Comparison of ENCODE assay signal across 8 cellular contexts in the genomic region with DNA sequence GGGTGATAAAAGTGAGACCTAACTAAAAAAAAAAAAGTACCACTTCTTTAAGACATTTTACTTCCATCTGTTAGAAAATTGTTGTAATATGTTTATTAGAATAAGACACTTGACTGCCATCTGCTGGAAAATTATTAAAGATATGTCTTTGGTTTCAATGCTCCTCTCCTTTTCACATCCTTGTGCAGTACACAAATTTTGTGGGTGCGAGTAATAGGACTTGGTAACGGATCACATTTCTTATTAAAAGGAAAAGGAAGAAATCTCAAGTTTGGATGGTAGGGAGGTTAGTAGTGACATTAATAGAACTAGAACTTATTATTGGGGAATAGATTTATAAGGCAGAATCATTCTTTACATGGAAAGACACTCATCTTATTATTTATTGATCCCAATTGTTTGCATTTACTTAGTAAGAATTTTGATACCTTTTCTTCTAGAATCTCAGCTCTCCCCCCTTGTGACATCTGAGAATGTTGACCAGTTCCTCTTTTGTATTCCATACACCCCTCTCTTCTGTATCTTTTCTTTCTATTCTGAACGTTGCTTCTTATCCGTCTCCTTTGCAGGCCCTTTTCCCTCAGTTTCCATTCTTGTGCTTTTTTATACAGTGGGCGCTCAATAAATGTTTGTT. TPM values are rescaled to one million over a fixed set of nuclear protein-coding genes. Genes with fewer than 3 reads are reported as not detected.
DNase-seq lines count a peak whose midpoint lies in the region; FAIRE-seq and TF ChIP-seq lines count a peak whose summit lies in the region.

No MANE protein-coding gene starts in this region.

- 23 to 43% (median 26%) methylated on average over 5 of the region's 5 CpGs for WGBS in spleen, 5 donors

- TF ChIP-seq POLR2A in GM12892 (IDR thresholded peaks at IDR 0.05; ENCODE audit: low read depth, low read length), result no peak
- no peak for TF ChIP-seq POLR2A in spleen (IDR thresholded peaks at IDR 0.05)

- H3K4me1 Mint-ChIP-seq in activated T-helper 1 cell treated with anti-CD3 and anti-CD28 coated beads, Interleukin-12 subunit alpha, Interleukin-12 subunit beta, Interleukin-2, Interleukin-4 antibody, amounts not matched to agents 30 ng/mL and 10 ng/mL and 1 ng/mL, durations not matched to agents 14 hours and 24 hours and 36 hours (ENCODE audit: low read depth), result peaks cover 33% of the 10 kb centered on the region

- H3K9me3 ChIP-seq in cardiac muscle cell (ENCODE audit: low read depth), result no peaks in the 10 kb centered on the region
- H3K9me3 ChIP-seq in spleen, result no peaks in the 10 kb centered on the region

- intact Hi-C loops in activated T-helper 1 cell treated with anti-CD3 and anti-CD28 coated beads, Interleukin-12 subunit alpha, Interleukin-12 subunit beta, Interleukin-2, Interleukin-4 antibody, amounts not matched to agents 30 ng/mL and 10 ng/mL and 1 ng/mL, durations not matched to agents 14 hours and 24 hours and 36 hours (cut with micrococcal nuclease), result loop anchor here (1.0 to 10.0 kb wide), 11 partner anchors 44 to 659 kb away; a partner anchor contains a TSS
- intact Hi-C loops in spleen (cut with DNase I; ENCODE audit: low total_unique reads), result loop anchor here (10.0 kb wide), 2 partner anchors 63 to 453 kb away; no protein-coding TSS in a partner anchor

- H3K27ac ChIP-seq in cardiac muscle cell (no peak overlapping the region), spleen (peak overlapping the region; percentile 37 to 87 (median 82))

- no peaks in the 10 kb centered on the region for H3K36me3 ChIP-seq in cardiac muscle cell
- H3K36me3 ChIP-seq in spleen, result no peaks in the 10 kb centered on the region

- peaks cover 21% of the 10 kb centered on the region for H3K4me1 ChIP-seq in cardiac muscle cell (ENCODE audit: low read depth)
- H3K4me1 ChIP-seq in spleen, result peaks cover 6 to 52% (median 30%) of the 10 kb centered on the region in 6 donors

- peak; percentile 25 for TF ChIP-seq CTCF in cardiac muscle cell (IDR thresholded peaks at IDR 0.05; ENCODE audit: low read depth, low read length)
- peak in 10 of 11 experiments; percentile 13 to 65 (median 48) for TF ChIP-seq CTCF in spleen (IDR thresholded peaks at IDR 0.05 in 8 of 11, conservative IDR thresholded peaks at IDR 0.05 in 3 of 11)

- peak overlapping the region; percentile 90 for H3K4me3 Mint-ChIP-seq in activated T-helper 1 cell treated with anti-CD3 and anti-CD28 coated beads, Interleukin-12 subunit alpha, Interleukin-12 subunit beta, Interleukin-2, Interleukin-4 antibody, amounts not matched to agents 30 ng/mL and 10 ng/mL and 1 ng/mL, durations not matched to agents 14 hours and 24 hours and 36 hours

- H3K27ac Mint-ChIP-seq in activated T-helper 1 cell treated with anti-CD3 and anti-CD28 coated beads, Interleukin-12 subunit alpha, Interleukin-12 subunit beta, Interleukin-2, Interleukin-4 antibody, amounts not matched to agents 30 ng/mL and 10 ng/mL and 1 ng/mL, durations not matched to agents 14 hours and 24 hours and 36 hours, result peak overlapping the region; percentile 15

- peak; percentile 9 for DNase-seq in AG08396 (ENCODE audit: low spot score)
- DNase-seq in GM12892 (ENCODE audit: insufficient read length), result no peak
- DNase-seq in NCI-H1436 (lab: John Stamatoyannopoulos, UW), result peak; percentile 59
- no peak for DNase-seq in activated T-helper 1 cell treated with anti-CD3 and anti-CD28 coated beads, Interleukin-12 subunit alpha, Interleukin-12 subunit beta, Interleukin-2, Interleukin-4 antibody, amounts not matched to agents 30 ng/mL and 10 ng/mL and 1 ng/mL, durations not matched to agents 14 hours and 24 hours and 36 hours (ENCODE audit: low spot score)
- peak in 1 of 2 donors; percentile 63 for DNase-seq in cardiac muscle cell (ENCODE audit: low read depth in 1 of 2, low spot score in 1 of 2)
- DNase-seq in spleen, result no peak
- DNase-seq in GOT3 (lab: John Stamatoyannopoulos, UW), result no peak
- no peak for DNase-seq in T1000 (lab: John Stamatoyannopoulos, UW)

- H3K9me3 Mint-ChIP-seq in activated T-helper 1 cell treated with anti-CD3 and anti-CD28 coated beads, Interleukin-12 subunit alpha, Interleukin-12 subunit beta, Interleukin-2, Interleukin-4 antibody, amounts not matched to agents 30 ng/mL and 10 ng/mL and 1 ng/mL, durations not matched to agents 14 hours and 24 hours and 36 hours, result no peaks in the 10 kb centered on the region

- H3K36me3 Mint-ChIP-seq in activated T-helper 1 cell treated with anti-CD3 and anti-CD28 coated beads, Interleukin-12 subunit alpha, Interleukin-12 subunit beta, Interleukin-2, Interleukin-4 antibody, amounts not matched to agents 30 ng/mL and 10 ng/mL and 1 ng/mL, durations not matched to agents 14 hours and 24 hours and 36 hours (ENCODE audit: low read depth), result no peaks in the 10 kb centered on the region

- no peak overlapping the region for H3K4me3 ChIP-seq in cardiac muscle cell
- H3K4me3 ChIP-seq in spleen, result peak overlapping the region; percentile 29 to 63 (median 42)

- peak; percentile 30 for FAIRE-seq in GM12892 (lab: Jason Lieb, UNC)

- H3K27me3 Mint-ChIP-seq in activated T-helper 1 cell treated with anti-CD3 and anti-CD28 coated beads, Interleukin-12 subunit alpha, Interleukin-12 subunit beta, Interleukin-2, Interleukin-4 antibody, amounts not matched to agents 30 ng/mL and 10 ng/mL and 1 ng/mL, durations not matched to agents 14 hours and 24 hours and 36 hours (ENCODE audit: insufficient read depth), result no peaks in the 10 kb centered on the region

- no peaks in the 10 kb centered on the region for H3K27me3 ChIP-seq in cardiac muscle cell
- no peaks in the 10 kb centered on the region for H3K27me3 ChIP-seq in spleen (replicated peaks in 1 of 7)

RNA-seq across cellular contexts. Expression of a gene that starts 43.0 kb away (rescaled TPM):
- polyA plus RNA-seq in GM12892 (2012; ENCODE audit: missing spikeins), result 117 TPM
- total RNA-seq in activated T-helper 1 cell treated with anti-CD3 and anti-CD28 coated beads, Interleukin-12 subunit alpha, Interleukin-12 subunit beta, Interleukin-2, Interleukin-4 antibody, amounts not matched to agents 30 ng/mL and 10 ng/mL and 1 ng/mL, durations not matched to agents 14 hours and 24 hours and 36 hours, result 106 and 110 TPM in 2 replicates
- total RNA-seq in cardiac muscle cell (16.6 and 25.9 TPM in 2 replicates), spleen (10 to 100 TPM; 18.0 to 32.1 (median 25.4) TPM)
- polyA plus RNA-seq in cardiac muscle cell (75.8 and 87.3 TPM in 2 replicates), spleen (10 to 100 TPM; 28.3 to 41.8 (median 41.0) TPM)

Comparison
In these comparisons a context has a peak if more than half of its experiments do, and no peak if none do; other contexts are left out.
1. DNase-seq: peak in AG08396 (single experiment) and NCI-H1436 (single experiment); none in GM12892 (single experiment), activated T-helper 1 cell treated with anti-CD3 and anti-CD28 coated beads, Interleukin-12 subunit alpha, Interleukin-12 subunit beta, Interleukin-2, Interleukin-4 antibody, amounts not matched to agents 30 ng/mL and 10 ng/mL and 1 ng/mL, durations not matched to agents 14 hours and 24 hours and 36 hours (single experiment), spleen (single experiment), GOT3 (single experiment) and T1000 (single experiment).